In the genomic region with DNA sequence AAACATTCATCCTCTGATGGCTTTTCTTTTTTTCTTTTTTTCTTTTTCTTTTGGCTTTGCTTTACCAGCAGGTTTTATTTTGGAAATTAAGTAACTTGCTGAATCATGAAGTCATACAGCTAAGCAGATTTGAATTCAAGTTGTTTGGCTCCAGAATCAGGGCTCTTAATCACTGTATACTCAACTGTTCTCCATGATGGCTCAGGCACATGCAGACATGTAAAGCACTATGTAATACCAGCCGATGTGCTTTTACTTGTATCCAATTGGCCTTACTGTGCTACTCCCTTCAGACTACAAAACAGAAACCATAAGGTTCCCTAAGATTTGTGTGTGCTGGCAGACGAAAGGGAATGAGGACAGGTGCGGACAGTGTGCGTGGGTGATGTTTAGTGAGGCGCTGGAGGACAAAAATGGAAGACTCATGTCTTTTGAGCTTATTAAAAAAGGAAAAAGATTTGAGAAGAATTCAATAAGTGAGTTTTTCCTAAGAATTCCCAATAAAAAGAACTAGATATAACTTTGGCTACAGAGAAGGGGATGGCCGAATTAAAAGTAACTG, we compare ENCODE assay signal across 16 cellular contexts. TPM values are rescaled to one million over a fixed set of nuclear protein-coding genes. Genes with fewer than 3 reads are reported as not detected.
A peak's percentile ranks its signal among the peaks of the same experiment; 100 is the strongest.
DNase-seq lines count a peak whose midpoint lies in the region.
"Had no signal": no experiment of that assay in that cellular context is flagged by ENCODE, and none has a peak within 500 bp of the region (broad histone marks: within the 10 kb centered on the region; RNA-seq: fewer than 3 reads in every experiment).

No MANE protein-coding gene starts in this region.

- H3K27me3 ChIP-seq in skeletal muscle satellite cell (ENCODE audit: control insufficient read depth, insufficient read depth, low read length): no peaks in the 10 kb centered on the region
- H3K27me3 ChIP-seq: MG63, Peyer's patch had no signal

- no peak overlapping the region for H3K9ac ChIP-seq in skeletal muscle satellite cell (ENCODE audit: low read depth, low read length)
- H3K9ac ChIP-seq: KMS-11 had no signal

- H3K4me1 ChIP-seq in skeletal muscle satellite cell (ENCODE audit: control insufficient read depth, insufficient read depth, low read length): peaks cover 7% of the 10 kb centered on the region
- H3K4me1 ChIP-seq: Peyer's patch had no signal

- DNase-seq in GM04503 (ENCODE audit: low read depth): peak; percentile 5
- DNase-seq in amniotic epithelial cell (ENCODE audit: low read depth): peak; percentile 15
- DNase-seq in iris pigment epithelial cell (ENCODE audit: low read depth): peak; percentile 20
- DNase-seq in NCI-H510A treated with DMSO at 0.1 percent for 48 hours (lab: John Stamatoyannopoulos, UW): no peak
- no peak for DNase-seq in activated gamma-delta T cell (lab: John Stamatoyannopoulos, UW)
- DNase-seq in T-helper 9 cell: no peak
- DNase-seq: CD8-positive, alpha-beta T cell; DMS 273 treated with DMSO at 0.1 percent for 48 hours; MG63; NCI-H1092 treated with DMSO at 0.1 percent for 48 hours; NCI-H1694; Peyer's patch; Right ventricle myocardium superior had no signal

- no peak overlapping the region for H3K4me3 ChIP-seq in skeletal muscle satellite cell (ENCODE audit: low read length)
- H3K4me3 ChIP-seq: MG63, Peyer's patch had no signal

- no peaks in the 10 kb centered on the region for H3K9me3 ChIP-seq in skeletal muscle satellite cell (replicated peaks; ENCODE audit: low read length)
- H3K9me3 ChIP-seq: MG63, Peyer's patch had no signal

- peaks cover 9% of the 10 kb centered on the region for H3K36me3 ChIP-seq in skeletal muscle satellite cell (ENCODE audit: insufficient read depth, low read length)

- H3K4me2 ChIP-seq in skeletal muscle satellite cell (ENCODE audit: low read length): peak overlapping the region; percentile 17
- H3K4me2 ChIP-seq: KMS-11 had no signal

RNA-seq across cellular contexts. Expression of a gene that starts 44.7 kb away (rescaled TPM):
- total RNA-seq in skeletal muscle satellite cell (2012; rRNA removed): not detected in 2 replicates
- total RNA-seq: CD8-positive, alpha-beta T cell; Daoy; Peyer's patch; Right ventricle myocardium superior had no signal

Comparison
In these comparisons a context has a peak if more than half of its experiments do, and no peak if none do; other contexts are left out.
1. DNase-seq: peak in GM04503 (single experiment), amniotic epithelial cell (single experiment) and iris pigment epithelial cell (single experiment); none in NCI-H510A treated with DMSO at 0.1 percent for 48 hours (single experiment), activated gamma-delta T cell (single experiment) and T-helper 9 cell (single experiment).